In the genomic region with DNA sequence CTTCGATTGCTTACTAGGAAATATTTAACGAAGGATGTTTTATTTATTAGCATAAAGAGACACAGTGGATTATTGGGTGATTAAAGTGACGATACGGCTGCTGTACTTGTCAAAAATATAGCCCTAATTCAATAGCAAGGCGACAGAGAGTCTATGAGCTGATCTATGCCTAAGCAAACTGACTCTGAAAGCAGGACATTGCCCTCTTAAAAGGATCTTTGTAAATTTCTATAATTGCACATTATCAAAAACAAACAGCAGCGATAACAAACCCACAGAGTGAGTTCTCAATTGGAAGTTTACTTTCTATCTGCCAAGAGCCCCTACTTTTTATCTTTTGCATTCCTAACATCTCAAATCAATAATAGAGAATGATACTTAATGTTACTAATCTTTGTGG, we compare ENCODE assay signal across 31 cellular contexts. TPM values are rescaled to one million over a fixed set of nuclear protein-coding genes. Genes with fewer than 3 reads are reported as not detected.
"Had no signal": no experiment of that assay in that cellular context is flagged by ENCODE, and none has a peak within 500 bp of the region (broad histone marks: within the 10 kb centered on the region; RNA-seq: fewer than 3 reads in every experiment).

No MANE protein-coding gene starts in this region.

- H3K9me3 ChIP-seq: MG63 had no signal

- H3K27ac ChIP-seq: WERI-Rb-1 had no signal

- H3K4me3 ChIP-seq: MG63 had no signal

- DNase-seq: activated CD4-positive, alpha-beta memory T cell treated with anti-CD3 and anti-CD28 coated beads, Interleukin-2, amount 10 ng/mL, durations not matched to agents 7 days and 5 days; activated CD4-positive, alpha-beta T cell treated with anti-CD3 and anti-CD28 coated beads for 1 hour; activated CD4-positive, alpha-beta T cell treated with anti-CD3 and anti-CD28 coated beads for 48 hours; activated CD4-positive, CD25-positive, alpha-beta regulatory T cell; activated CD8-positive, alpha-beta memory T cell treated with anti-CD3 and anti-CD28 coated beads for 24 hours; activated CD8-positive, alpha-beta memory T cell treated with anti-CD3 and anti-CD28 coated beads, Interleukin-2, amount 10 ng/mL, durations not matched to agents 7 days and 5 days; activated CD8-positive, alpha-beta memory T cell treated with anti-CD3 and anti-CD28 coated beads, Interleukin-2, amount 50 U/mL, for 48 hours; activated effector memory CD4-positive, alpha-beta T cell treated with Interleukin-2 at 50 U/mL for 16 hours; activated naive CD4-positive, alpha-beta T cell treated with anti-CD3 and anti-CD28 coated beads, Interleukin-2, amount 10 ng/mL, durations not matched to agents 7 days and 5 days; activated naive CD8-positive, alpha-beta T cell treated with anti-CD3 and anti-CD28 coated beads, Interleukin-2, amount 50 U/mL, for 24 hours; activated T-cell treated with anti-CD3 and anti-CD28 coated beads, Interleukin-2, amount 50 U/mL, for 48 hours; anterior cingulate cortex; caudate nucleus; cerebellar nuclear complex; Kasumi-1; KG1; MG63; NCI-H1048; NCI-H1694; NCI-H1930; NCI-H2081 treated with DMSO at 0.1 percent for 48 hours; NCI-H510A; NCI-H526; OCI-M1; Right ventricle myocardium superior; SW 1271; T-helper 1 cell; T-helper 2 cell; T-helper 9 cell; WERI-Rb-1 had no signal

- H3K27me3 ChIP-seq: MG63 had no signal

- FAIRE-seq: bronchial epithelial cell had no signal

- H3K36me3 ChIP-seq: MG63, WERI-Rb-1 had no signal

RNA-seq across cellular contexts. Expression of a gene that starts 31.4 kb away (rescaled TPM):
- total RNA-seq: activated CD4-positive, alpha-beta memory T cell treated with anti-CD3 and anti-CD28 coated beads, Interleukin-2, amount 10 ng/mL, durations not matched to agents 7 days and 5 days; activated CD8-positive, alpha-beta memory T cell treated with anti-CD3 and anti-CD28 coated beads, Interleukin-2, amount 10 ng/mL, durations not matched to agents 7 days and 5 days; bronchial epithelial cell; Right ventricle myocardium superior had no signal
